22 cellular contexts compared by ENCODE assay signal in the genomic region with DNA sequence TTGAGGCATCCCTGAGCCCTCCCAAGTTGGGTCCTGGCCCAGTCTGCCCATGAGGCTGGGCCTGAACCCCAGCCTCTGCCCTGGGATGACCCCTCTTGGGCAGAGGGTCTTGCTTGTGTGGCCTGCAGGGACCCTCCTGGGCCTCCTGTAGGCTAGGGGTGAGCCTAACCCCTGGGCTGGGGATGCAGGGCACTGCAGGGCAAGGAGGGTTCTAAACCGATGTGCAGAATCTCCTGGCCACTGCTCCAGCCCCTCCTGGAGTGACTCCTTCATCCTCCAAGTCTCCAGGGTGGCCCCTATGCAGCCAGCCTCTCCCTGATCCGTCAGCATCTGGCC. TPM values are rescaled to one million over a fixed set of nuclear protein-coding genes. Genes with fewer than 3 reads are reported as not detected.
DNase-seq lines count a peak whose midpoint lies in the region; ATAC-seq and TF ChIP-seq lines count a peak whose summit lies in the region.
"Had no signal": no experiment of that assay in that cellular context is flagged by ENCODE, and none has a peak within 500 bp of the region (broad histone marks: within the 10 kb centered on the region; RNA-seq: fewer than 3 reads in every experiment).

No MANE protein-coding gene starts in this region.

- no peaks in the 10 kb centered on the region for H3K9me3 ChIP-seq in spleen
- H3K9me3 ChIP-seq: BLaER1, HAP-1 had no signal

- no peaks in the 10 kb centered on the region for H3K9me3 Mint-ChIP-seq in activated CD8-positive, alpha-beta memory T cell treated with anti-CD3 and anti-CD28 coated beads, Interleukin-2, amount 10 ng/mL, durations not matched to agents 7 days and 5 days (ENCODE audit: low read depth)
- H3K9me3 Mint-ChIP-seq: CD4-positive, CD25-positive, alpha-beta regulatory T cell; CD8-positive, alpha-beta T cell; HFFc6 had no signal

- no peak for TF ChIP-seq CTCF in spleen (IDR thresholded peaks at IDR 0.05 in 8 of 11, conservative IDR thresholded peaks at IDR 0.05 in 3 of 11)

- H3K4me3 Mint-ChIP-seq in activated CD8-positive, alpha-beta memory T cell treated with anti-CD3 and anti-CD28 coated beads, Interleukin-2, amount 10 ng/mL, durations not matched to agents 7 days and 5 days, result no peak overlapping the region
- H3K4me3 Mint-ChIP-seq: B cell; CD4-positive, CD25-positive, alpha-beta regulatory T cell; CD8-positive, alpha-beta T cell; HFFc6 had no signal

- no peak overlapping the region for H3K4me3 ChIP-seq in spleen
- H3K4me3 ChIP-seq: BLaER1, GM12878, GM23248, HAP-1 had no signal

- H3K4me1 ChIP-seq in spleen, result no peaks in the 10 kb centered on the region
- H3K4me1 ChIP-seq: BLaER1, HAP-1 had no signal

- peak; percentile 46 for DNase-seq in activated CD8-positive, alpha-beta memory T cell treated with anti-CD3 and anti-CD28 coated beads for 24 hours
- no peak for DNase-seq in activated CD8-positive, alpha-beta memory T cell treated with anti-CD3 and anti-CD28 coated beads, Interleukin-2, amount 10 ng/mL, durations not matched to agents 7 days and 5 days
- DNase-seq in cardiac septum (ENCODE audit: low spot score) (peak; percentile 66), left cardiac atrium (no peak), left lobe of liver (ENCODE audit: low spot score) (peak; percentile 33), spleen (peak; percentile 49), RKO (ENCODE audit: low spot score) (no peak)
- DNase-seq in activated CD4-positive, CD25-positive, alpha-beta regulatory T cell treated with anti-CD3 and anti-CD28 coated beads, Interleukin-2, amount 50 U/mL, for 72 hours, result no peak
- DNase-seq: CD4-positive, CD25-positive, alpha-beta regulatory T cell; CD8-positive, alpha-beta T cell; DMS 273 treated with DMSO at 0.1 percent for 48 hours; DMS79; EL; GDM1; GM23248; HFFc6 had no signal

- no peaks in the 10 kb centered on the region for H3K27me3 ChIP-seq in spleen (replicated peaks in 1 of 7)
- H3K27me3 ChIP-seq: BLaER1 had no signal

- TF ChIP-seq POLR2A in spleen (IDR thresholded peaks at IDR 0.05), result no peak

- no peaks in the 10 kb centered on the region for H3K36me3 ChIP-seq in spleen
- H3K36me3 ChIP-seq: BLaER1, HAP-1 had no signal

- intact Hi-C loops in cardiac septum (cut with DNase I), result no loop called here
- intact Hi-C loops in left cardiac atrium (cut with DNase I), result no loop called here
- intact Hi-C loops in spleen (cut with DNase I; ENCODE audit: low total_unique reads), result no loop called here

- CTCF ChIA-PET in activated CD8-positive, alpha-beta memory T cell treated with anti-CD3 and anti-CD28 coated beads, Interleukin-2, amount 10 ng/mL, durations not matched to agents 7 days and 5 days (lab: Charles Lee), result no interaction called here

- no peak for ATAC-seq in activated CD8-positive, alpha-beta memory T cell treated with anti-CD3 and anti-CD28 coated beads, Interleukin-2, amount 10 ng/mL, durations not matched to agents 7 days and 5 days
- ATAC-seq in left cardiac atrium (no peak), left lobe of liver (no peak)
- ATAC-seq: CD8-positive, alpha-beta T cell; GM12878 had no signal

- no peaks in the 10 kb centered on the region for H3K36me3 Mint-ChIP-seq in activated CD8-positive, alpha-beta memory T cell treated with anti-CD3 and anti-CD28 coated beads, Interleukin-2, amount 10 ng/mL, durations not matched to agents 7 days and 5 days
- H3K36me3 Mint-ChIP-seq: CD4-positive, CD25-positive, alpha-beta regulatory T cell; CD8-positive, alpha-beta T cell had no signal

- no peak overlapping the region for H3K27ac ChIP-seq in spleen
- H3K27ac ChIP-seq: 22Rv1, BLaER1, C4-2B, GM23248 had no signal

- no peaks in the 10 kb centered on the region for H3K4me1 Mint-ChIP-seq in activated CD8-positive, alpha-beta memory T cell treated with anti-CD3 and anti-CD28 coated beads, Interleukin-2, amount 10 ng/mL, durations not matched to agents 7 days and 5 days
- H3K4me1 Mint-ChIP-seq: B cell; CD4-positive, CD25-positive, alpha-beta regulatory T cell had no signal

- no peak overlapping the region for H3K27ac Mint-ChIP-seq in activated CD8-positive, alpha-beta memory T cell treated with anti-CD3 and anti-CD28 coated beads, Interleukin-2, amount 10 ng/mL, durations not matched to agents 7 days and 5 days
- H3K27ac Mint-ChIP-seq: B cell; CD4-positive, CD25-positive, alpha-beta regulatory T cell; CD8-positive, alpha-beta T cell; HFFc6 had no signal

- 73 to 86% (median 83%) methylated on average over 2 of the region's 2 CpGs for WGBS in spleen, 5 donors

- no peaks in the 10 kb centered on the region for H3K27me3 Mint-ChIP-seq in activated CD8-positive, alpha-beta memory T cell treated with anti-CD3 and anti-CD28 coated beads, Interleukin-2, amount 10 ng/mL, durations not matched to agents 7 days and 5 days
- H3K27me3 Mint-ChIP-seq: CD4-positive, CD25-positive, alpha-beta regulatory T cell had no signal

RNA-seq across cellular contexts. Expression of gene LGALS9, which starts 37.5 kb away (rescaled TPM):
- 100 to 1,000 TPM; 150 to 305 TPM for total RNA-seq in activated CD8-positive, alpha-beta memory T cell treated with anti-CD3 and anti-CD28 coated beads, Interleukin-2, amount 10 ng/mL, durations not matched to agents 7 days and 5 days
- total RNA-seq in cardiac septum, result 20.1 TPM
- total RNA-seq in left cardiac atrium, result 10 to 100 TPM; 32.2 to 49.3 TPM
- total RNA-seq in left lobe of liver, result 12.0 TPM
- 100 to 1,000 TPM; 187 to 309 (median 252) TPM for total RNA-seq in spleen
- 100 to 1,000 TPM; 162 to 202 (median 198) TPM for polyA plus RNA-seq in spleen

Comparison
In these comparisons a context has a peak if more than half of its experiments do, and no peak if none do; other contexts are left out.
1. DNase-seq: peak in activated CD8-positive, alpha-beta memory T cell treated with anti-CD3 and anti-CD28 coated beads for 24 hours (single experiment), cardiac septum (single experiment), left lobe of liver (single experiment) and spleen (single experiment); none in activated CD8-positive, alpha-beta memory T cell treated with anti-CD3 and anti-CD28 coated beads, Interleukin-2, amount 10 ng/mL, durations not matched to agents 7 days and 5 days (single experiment), left cardiac atrium (single experiment), RKO (single experiment) and activated CD4-positive, CD25-positive, alpha-beta regulatory T cell treated with anti-CD3 and anti-CD28 coated beads, Interleukin-2, amount 50 U/mL, for 72 hours (single experiment).